Comparison of ENCODE assay signal across 19 cellular contexts in genomic region chr16:86458457-86458777, GRCh38. TPM values are rescaled to one million over a fixed set of nuclear protein-coding genes. Genes with fewer than 3 reads are reported as not detected.
DNase-seq lines count a peak whose midpoint lies in the region; ATAC-seq and TF ChIP-seq lines count a peak whose summit lies in the region.
"Had no signal": no experiment of that assay in that cellular context is flagged by ENCODE, and none has a peak within 500 bp of the region (broad histone marks: within the 10 kb centered on the region; RNA-seq: fewer than 3 reads in every experiment).

No MANE protein-coding gene starts in this region.

- no peak overlapping the region for H3K9ac ChIP-seq in fibroblast of lung (ENCODE audit: insufficient read depth, low read length)
- H3K9ac ChIP-seq in rectal smooth muscle tissue (ENCODE audit: low read length), result no peak overlapping the region
- no peak overlapping the region for H3K9ac ChIP-seq in Karpas-422 (ENCODE audit: low read length)

- no peaks in the 10 kb centered on the region for H3K9me2 ChIP-seq in Karpas-422 (replicated peaks; ENCODE audit: insufficient read depth, low read length)

- ATAC-seq in GM21737 (IDR thresholded peaks at IDR 0.05; ENCODE audit: unreplicated experiment), result no peak

- H4K20me1 ChIP-seq in fibroblast of lung (ENCODE audit: control insufficient read depth, extremely low read depth, insufficient read depth, low read length) (no peaks in the 10 kb centered on the region), Karpas-422 (ENCODE audit: insufficient read depth, low read depth, low read length) (no peaks in the 10 kb centered on the region)

- no peak overlapping the region for H2AFZ ChIP-seq in fibroblast of lung (ENCODE audit: low read length)
- H2AFZ ChIP-seq in Karpas-422 (ENCODE audit: low read length), result no peak overlapping the region
- H2AFZ ChIP-seq: PC-9 had no signal

- DNase-seq in amniotic epithelial cell (ENCODE audit: low read depth), result peak; percentile 5
- DNase-seq in fibroblast of lung (ENCODE audit: low read depth in 2 of 2), result no peak
- no peak for DNase-seq in Karpas-422
- no peak for DNase-seq in activated effector memory CD4-positive, alpha-beta T cell treated with anti-CD3 and anti-CD28 coated beads, Interleukin-2, amount 50 U/mL, for 16 hours
- DNase-seq in anterior cingulate cortex (lab: John Stamatoyannopoulos, UW), result no peak
- DNase-seq: ACHN, AML-193, DMS79 treated with DMSO at 0.1 percent for 48 hours, NCI-H1048, NCI-H1436 treated with DMSO at 0.1 percent for 48 hours, NCI-H2029, NCI-H345, NCI-H524 treated with DMSO at 0.1 percent for 48 hours, PC-9 had no signal

- H3K27me3 ChIP-seq in fibroblast of lung (ENCODE audit: control insufficient read depth, insufficient read depth, low read length), result no peaks in the 10 kb centered on the region
- H3K27me3 ChIP-seq in rectal smooth muscle tissue (ENCODE audit: control insufficient read depth, insufficient read depth, low read length), result no peaks in the 10 kb centered on the region
- no peaks in the 10 kb centered on the region for H3K27me3 ChIP-seq in Karpas-422 (ENCODE audit: low read length)

- no peak overlapping the region for H3K4me3 ChIP-seq in fibroblast of lung (replicated peaks in 1 of 4; ENCODE audit: control extremely low read depth in 1 of 4, insufficient read depth in 1 of 4, low read depth in 3 of 4, low read length in 4 of 4)
- H3K4me3 ChIP-seq in rectal smooth muscle tissue (ENCODE audit: low read length), result no peak overlapping the region
- no peak overlapping the region for H3K4me3 ChIP-seq in Karpas-422 (ENCODE audit: low read length)
- H3K4me3 ChIP-seq: PC-9 had no signal

- TF ChIP-seq CTCF in fibroblast of lung (conservative IDR thresholded peaks at IDR 0.05 in 1 of 2, IDR thresholded peaks at IDR 0.05 in 1 of 2; ENCODE audit: low read depth in 1 of 2, low read length in 2 of 2), result no peak

- H3K4me1 ChIP-seq in fibroblast of lung (ENCODE audit: control insufficient read depth, extremely low read depth, insufficient read depth, low read length), result peaks cover 11% of the 10 kb centered on the region
- H3K4me1 ChIP-seq in rectal smooth muscle tissue (ENCODE audit: control insufficient read depth, insufficient read depth, low read length), result peaks cover 37% of the 10 kb centered on the region
- no peaks in the 10 kb centered on the region for H3K4me1 ChIP-seq in Karpas-422 (ENCODE audit: low read length)

- H3K36me3 ChIP-seq in fibroblast of lung (ENCODE audit: control insufficient read depth, insufficient read depth, low read length) (no peaks in the 10 kb centered on the region), rectal smooth muscle tissue (ENCODE audit: control insufficient read depth, insufficient read depth, low read length) (no peaks in the 10 kb centered on the region), Karpas-422 (ENCODE audit: insufficient read depth, low read length) (no peaks in the 10 kb centered on the region)

- H3K9me3 ChIP-seq in fibroblast of lung (ENCODE audit: control insufficient read depth, insufficient read depth, low read depth, low read length) (no peaks in the 10 kb centered on the region), Karpas-422 (ENCODE audit: low read length) (peaks cover 10% of the 10 kb centered on the region)

- peak overlapping the region; percentile 34 for H3K4me2 ChIP-seq in fibroblast of lung (ENCODE audit: extremely low read depth, insufficient read depth, low read length)
- H3K4me2 ChIP-seq in Karpas-422 (ENCODE audit: low read depth, low read length, poor library complexity, severe bottlenecking), result no peak overlapping the region
- H3K4me2 ChIP-seq: PC-9 had no signal

- H3K79me2 ChIP-seq in fibroblast of lung (ENCODE audit: control insufficient read depth, insufficient read depth, low read length), result no peaks in the 10 kb centered on the region
- H3K79me2 ChIP-seq in Karpas-422 (ENCODE audit: low read length), result no peaks in the 10 kb centered on the region

- H3K27ac ChIP-seq in fibroblast of lung (ENCODE audit: insufficient read depth, low read length) (peak overlapping the region; percentile 59), rectal smooth muscle tissue (ENCODE audit: low read depth, low read length) (peak overlapping the region; percentile 91), Karpas-422 (ENCODE audit: low read length) (no peak overlapping the region)
- H3K27ac ChIP-seq: C4-2B, PC-9 had no signal

RNA-seq across cellular contexts. Expression of gene FOXF1, which starts 51.9 kb away (rescaled TPM):
- total RNA-seq in fibroblast of lung, result 15.9 and 31.5 TPM in 2 replicates
- 14.0 and 38.5 TPM in 2 replicates for polyA plus RNA-seq in fibroblast of lung
- polyA plus RNA-seq in fibroblast of lung (2012), result 19.3 and 43.8 TPM in 2 replicates
- polyA minus RNA-seq in fibroblast of lung (ENCODE audit: low replicate concordance), result 16.2 and 35.9 TPM in 2 replicates
- not detected in 2 replicates for total RNA-seq in Karpas-422 (2014; rRNA removed; shearing (Covaris generic); ENCODE audit: low replicate concordance)
- total RNA-seq: HT-29, MCF 10A, PC-9 had no signal

Comparison
In these comparisons a context has a peak if more than half of its experiments do, and no peak if none do; other contexts are left out.
1. RNA of gene FOXF1, which starts 51.9 kb away (total RNA-seq): 15.9 to 31.5 TPM in fibroblast of lung; not detected in Karpas-422; every median in the first group is over 10 times any median in the second.